In genomic region chr6:105675715-105676397, GRCh38 we compare ENCODE assay signal across 9 cellular contexts.
DNase-seq lines count a peak whose midpoint lies in the region; ATAC-seq, FAIRE-seq and TF ChIP-seq lines count a peak whose summit lies in the region.
"Had no signal": no experiment of that assay in that cellular context is flagged by ENCODE, and none has a peak within 500 bp of the region (broad histone marks: within the 10 kb centered on the region; RNA-seq: fewer than 3 reads in every experiment).

No MANE protein-coding gene starts in this region.

- H2BK20ac ChIP-seq in IMR-90 (ENCODE audit: low read depth, low read length): peak overlapping the region; percentile 68

- H3K9ac ChIP-seq in IMR-90 (ENCODE audit: low read depth, low read length) (peak overlapping the region; percentile 1; the same call in 1 of the 2 replicates), SK-N-SH (peak overlapping the region; percentile 35; the same call in 1 of the 2 replicates), keratinocyte (ENCODE audit: control insufficient read depth, extremely low read depth, insufficient read depth, low read length) (no peak overlapping the region)

- peak overlapping the region; percentile 27; the same call in 1 of the 3 replicates for H2BK15ac ChIP-seq in IMR-90 (ENCODE audit: low read depth, low read length)

- H3K9me1 ChIP-seq in IMR-90 (ENCODE audit: insufficient read depth, low read length) (no peaks in the 10 kb centered on the region), keratinocyte (ENCODE audit: control insufficient read depth, extremely low read depth, insufficient read depth, low read length) (no peaks in the 10 kb centered on the region)

- no peaks in the 10 kb centered on the region for H3K9me3 ChIP-seq in IMR-90 (ENCODE audit: control insufficient read depth, insufficient read depth, low read length)
- no peaks in the 10 kb centered on the region for H3K9me3 ChIP-seq in SK-N-SH
- no peaks in the 10 kb centered on the region for H3K9me3 ChIP-seq in keratinocyte (ENCODE audit: control insufficient read depth, low read depth, low read length)
- H3K9me3 ChIP-seq in Caco-2: 0 out of 2 replicates have a peak, but pooled peaks cover 3% of the 10 kb centered on the region

- H4K20me1 ChIP-seq in IMR-90 (ENCODE audit: insufficient read depth, low read length) (no peaks in the 10 kb centered on the region), SK-N-SH (ENCODE audit: insufficient read depth) (no peaks in the 10 kb centered on the region), keratinocyte (ENCODE audit: control insufficient read depth, extremely low read depth, insufficient read depth, low read length) (no peaks in the 10 kb centered on the region)

- TF ChIP-seq RAD21 in IMR-90 (IDR thresholded peaks at IDR 0.05; ENCODE audit: low read length): no peak
- TF ChIP-seq RAD21 in SK-N-SH (IDR thresholded peaks at IDR 0.05; ENCODE audit: low read length): no peak

- peak; percentile 98 for ATAC-seq in IMR-90 (ENCODE audit: low read depth)

- H3K23ac ChIP-seq in IMR-90 (ENCODE audit: low read depth, low read length): peak overlapping the region; percentile 19; the same call in 1 of the 2 replicates

- peak in 1 of 2 experiments; percentile 76; a peak in 1 of 4 replicates for TF ChIP-seq EP300 in SK-N-SH (IDR thresholded peaks at IDR 0.05; ENCODE audit: borderline replicate concordance in 1 of 2, low read depth in 1 of 2, low read length in 1 of 2)

- BruUV-seq in IMR-90 (replicated peaks; lab: Mats Ljungman, UMichigan) (no TSS peak), Caco-2 (replicated peaks; lab: Mats Ljungman, UMichigan) (no TSS peak)

- peak overlapping the region; percentile 25; the same call in 1 of the 2 replicates for H4K91ac ChIP-seq in IMR-90 (ENCODE audit: insufficient read depth, low read depth, low read length)

- peak; percentile 39 for DNase-seq in DMS79 treated with DMSO at 0.1 percent for 48 hours (lab: John Stamatoyannopoulos, UW)
- DNase-seq in IMR-90: peak; percentile 91
- peak; percentile 12 for DNase-seq in SK-N-SH
- DNase-seq in keratinocyte (ENCODE audit: low read depth, low spot score): peak; percentile 42
- no peak for DNase-seq in Caco-2
- no peak for DNase-seq in RPMI8226
- DNase-seq in SHP77 treated with DMSO at 0.1 percent for 48 hours (lab: John Stamatoyannopoulos, UW): no peak
- no peak for DNase-seq in pons (ENCODE audit: low spot score)

- no peaks in the 10 kb centered on the region for H3K4me1 Mint-ChIP-seq in Caco-2 (ENCODE audit: low read depth, unreplicated experiment)
- H3K4me1 Mint-ChIP-seq: central memory CD8-positive, alpha-beta T cell had no signal

- H3K4me2 ChIP-seq in IMR-90 (ENCODE audit: low read depth, low read length) (peak overlapping the region; percentile 57; the same call in 1 of the 2 replicates), SK-N-SH (peak overlapping the region; percentile 50), keratinocyte (ENCODE audit: control insufficient read depth, extremely low read depth, insufficient read depth, low read depth, low read length) (peak overlapping the region; percentile 33)

- H3K14ac ChIP-seq in IMR-90 (replicated peaks; ENCODE audit: low read depth, low read length): peak overlapping the region; percentile 11

- H3K27ac ChIP-seq in IMR-90 (ENCODE audit: insufficient read depth, low read length) (no peak overlapping the region), SK-N-SH (ENCODE audit: low read depth in 2 of 2, low read length in 1 of 2) (peak overlapping the region; percentile 36 to 83; a peak in 3 of 4 replicates), keratinocyte (ENCODE audit: control insufficient read depth, insufficient read depth, low read length) (peak overlapping the region; percentile 33)

- H2AFZ ChIP-seq in IMR-90 (replicated peaks; ENCODE audit: low read length, poor library complexity) (peak overlapping the region; percentile 44), SK-N-SH (ENCODE audit: low read depth) (peak overlapping the region; percentile 77; the same call in 1 of the 2 replicates), keratinocyte (ENCODE audit: control insufficient read depth, low read length) (peak overlapping the region; percentile 63)

- no peak overlapping the region for H2AK9ac ChIP-seq in IMR-90 (replicated peaks; ENCODE audit: low read depth, low read length, poor library complexity)

- H3K4me3 Mint-ChIP-seq in Caco-2 (ENCODE audit: unreplicated experiment): no peak overlapping the region
- H3K4me3 Mint-ChIP-seq: central memory CD8-positive, alpha-beta T cell had no signal

- H3K27me3 Mint-ChIP-seq in Caco-2 (ENCODE audit: insufficient read depth, unreplicated experiment): no peaks in the 10 kb centered on the region
- H3K27me3 Mint-ChIP-seq: central memory CD8-positive, alpha-beta T cell had no signal

- in situ Hi-C loops in IMR-90 (cut with MboI; ENCODE audit: low sequenced_read_pairs): no loop called here

- WGBS in IMR-90 (ENCODE audit: extremely low coverage in 2 of 2, insufficient read length in 1 of 2), 2 experiments: no CpG with 5 or more reads among the region's 5 CpGs
- WGBS in SK-N-SH (ENCODE audit: low lambda C conversion rate): 14% methylated on average over 5 of the region's 5 CpGs

- H3K79me2 ChIP-seq in SK-N-SH (ENCODE audit: insufficient read depth): no peaks in the 10 kb centered on the region
- H3K79me2 ChIP-seq in keratinocyte (ENCODE audit: control insufficient read depth, insufficient read depth, low read length): no peaks in the 10 kb centered on the region

- FAIRE-seq in keratinocyte (lab: Jason Lieb, UNC): peak; percentile 97

- peaks cover 32% of the 10 kb centered on the region for H3K9me3 Mint-ChIP-seq in Caco-2 (ENCODE audit: unreplicated experiment)

- dilution Hi-C loops in IMR-90 (cut with HindIII; ENCODE audit: low sequenced_read_pairs, unreplicated experiment): no loop called here
- dilution Hi-C loops in keratinocyte (cut with MboI; ENCODE audit: extremely low pct_ligation_motif_present, low sequenced_read_pairs): no loop called here

- H2AK5ac ChIP-seq in IMR-90 (ENCODE audit: low read depth, low read length): peak overlapping the region; percentile 15; the same call in 1 of the 2 replicates

- H4K8ac ChIP-seq in IMR-90 (ENCODE audit: low read depth in 2 of 2, low read length in 2 of 2): peak overlapping the region; percentile 10 to 53; a peak in 3 of 4 replicates

- H3K4ac ChIP-seq in IMR-90 (ENCODE audit: low read depth, low read length): peak overlapping the region; percentile 33; the same call in 1 of the 2 replicates

- no peak overlapping the region for H3K27ac Mint-ChIP-seq in Caco-2 (ENCODE audit: unreplicated experiment)

- no peaks in the 10 kb centered on the region for H3K36me3 Mint-ChIP-seq in Caco-2 (ENCODE audit: insufficient read depth, unreplicated experiment)

- peak overlapping the region; percentile 65; the same call in 1 of the 2 replicates for H3K18ac ChIP-seq in IMR-90 (ENCODE audit: low read depth, low read length)

- no peak for TF ChIP-seq POLR2A in IMR-90 (IDR thresholded peaks at IDR 0.05; ENCODE audit: low read depth, low read length)

- H3K27me3 ChIP-seq in IMR-90 (ENCODE audit: control insufficient read depth, insufficient read depth, low read length): no peaks in the 10 kb centered on the region
- H3K27me3 ChIP-seq in SK-N-SH (ENCODE audit: insufficient read depth): no peaks in the 10 kb centered on the region
- H3K27me3 ChIP-seq in keratinocyte (ENCODE audit: control insufficient read depth, extremely low read depth, insufficient read depth, low read length): no peaks in the 10 kb centered on the region
- H3K27me3 ChIP-seq in Caco-2 (replicated peaks; ENCODE audit: control insufficient read depth, insufficient read depth, low read length): no peaks in the 10 kb centered on the region

- H2BK120ac ChIP-seq in IMR-90 (ENCODE audit: low read depth, low read length): peak overlapping the region; percentile 56

- H3K4me3 ChIP-seq in IMR-90 (ENCODE audit: insufficient read depth, low read depth, low read length) (no peak overlapping the region), SK-N-SH (ENCODE audit: low read depth in 2 of 2, low read length in 1 of 2) (no peak overlapping the region), keratinocyte (ENCODE audit: control insufficient read depth in 2 of 3, extremely low read depth in 1 of 3, insufficient read depth in 2 of 3, low read depth in 1 of 3, low read length in 3 of 3) (no peak overlapping the region), Caco-2 (ENCODE audit: low read depth, low read length) (no peak overlapping the region)

- intact Hi-C loops in IMR-90 (cut with micrococcal nuclease): no loop called here
- intact Hi-C loops in Caco-2 (cut with micrococcal nuclease; ENCODE audit: unreplicated experiment): no loop called here

- H4K5ac ChIP-seq in IMR-90 (ENCODE audit: low read depth, low read length): peak overlapping the region; percentile 31; the same call in 1 of the 2 replicates

- H3K36me3 ChIP-seq in IMR-90 (ENCODE audit: control insufficient read depth, insufficient read depth, low read length): no peaks in the 10 kb centered on the region
- H3K36me3 ChIP-seq in SK-N-SH (replicated peaks in 1 of 2; ENCODE audit: control insufficient read depth in 1 of 2, insufficient read depth in 2 of 2, low read length in 1 of 2): no peaks in the 10 kb centered on the region
- H3K36me3 ChIP-seq in keratinocyte (ENCODE audit: control insufficient read depth in 2 of 2, extremely low read depth in 1 of 2, insufficient read depth in 2 of 2, low read length in 2 of 2): no peaks in the 10 kb centered on the region
- H3K36me3 ChIP-seq in Caco-2 (ENCODE audit: control insufficient read depth, insufficient read depth, low read length): no peaks in the 10 kb centered on the region

- H3F3A ChIP-seq in SK-N-SH (replicated peaks; ENCODE audit: insufficient read depth): no peaks in the 10 kb centered on the region

- TF ChIP-seq CTCF in IMR-90 (conservative IDR thresholded peaks at IDR 0.05; ENCODE audit: low read depth, low read length) (no peak), SK-N-SH (IDR thresholded peaks at IDR 0.05) (no peak), keratinocyte (optimal IDR thresholded peaks at IDR 0.05 in 1 of 3, IDR thresholded peaks at IDR 0.05 in 1 of 3, conservative IDR thresholded peaks at IDR 0.05 in 1 of 3; ENCODE audit: extremely low read depth in 1 of 3, insufficient read depth in 2 of 3, low read length in 3 of 3) (no peak), Caco-2 (IDR thresholded peaks at IDR 0.05; ENCODE audit: insufficient read depth in 1 of 2, low read depth in 1 of 2, low read length in 1 of 2, severe bottlenecking in 1 of 2, unreplicated experiment in 1 of 2) (no peak)

- H3K79me1 ChIP-seq in IMR-90 (ENCODE audit: low read depth in 1 of 2, low read length in 2 of 2): no peaks in the 10 kb centered on the region

- H2BK5ac ChIP-seq in IMR-90 (ENCODE audit: low read depth, low read length, poor library complexity, severe bottlenecking): peak overlapping the region; percentile 72

- CTCF ChIA-PET in IMR-90 (lab: Yijun Ruan, JAX): interaction anchor here (0.6 kb wide), 1 partner anchor 273 kb away, joined by 3 read pairs; the partner anchor contains the start of gene PREP
- CTCF ChIA-PET in SK-N-SH (lab: Yijun Ruan, JAX): no interaction called here
- CTCF ChIA-PET in Caco-2 (lab: Charles Lee): no interaction called here

- POLR2A ChIA-PET in IMR-90 (lab: Charles Lee; ENCODE audit: unreplicated experiment) (no interaction called here), SK-N-SH (lab: Yijun Ruan, JAX) (no interaction called here), Caco-2 (lab: Charles Lee) (no interaction called here)

- H3K56ac ChIP-seq in IMR-90 (ENCODE audit: extremely low read depth, insufficient read depth, low read length): peak overlapping the region; percentile 33

- H3K9me2 ChIP-seq in SK-N-SH: no peaks in the 10 kb centered on the region

- H3K4me1 ChIP-seq in IMR-90 (ENCODE audit: control insufficient read depth, insufficient read depth, low read length): peaks cover 2% of the 10 kb centered on the region; the same call in 1 of the 2 replicates
- no peaks in the 10 kb centered on the region for H3K4me1 ChIP-seq in SK-N-SH (ENCODE audit: control insufficient read depth in 1 of 2, insufficient read depth in 2 of 2, low read depth in 1 of 2, low read length in 1 of 2)
- H3K4me1 ChIP-seq in keratinocyte (ENCODE audit: control insufficient read depth, extremely low read depth, insufficient read depth, low read length): peaks cover 9% of the 10 kb centered on the region
- H3K4me1 ChIP-seq in Caco-2: peaks cover 25% of the 10 kb centered on the region

Comparison
In these comparisons a context has a peak if more than half of its experiments do, and no peak if none do; other contexts are left out.
1. DNase-seq: peak in DMS79 treated with DMSO at 0.1 percent for 48 hours (single experiment), IMR-90 (single experiment), SK-N-SH (single experiment) and keratinocyte (single experiment); none in Caco-2 (0 of 2), RPMI8226 (single experiment), SHP77 treated with DMSO at 0.1 percent for 48 hours (single experiment) and pons (single experiment).
2. Peak in every context shown above with its lines, with median percentiles within 50 percentile points of each other: H2AFZ ChIP-seq and H3K4me2 ChIP-seq.